8 cellular contexts compared by ENCODE assay signal in genomic region chr1:61053712-61054608, GRCh38. TPM values are rescaled to one million over a fixed set of nuclear protein-coding genes. Genes with fewer than 3 reads are reported as not detected.
DNase-seq lines count a peak whose midpoint lies in the region; ATAC-seq and TF ChIP-seq lines count a peak whose summit lies in the region.

No MANE protein-coding gene starts in this region.

- intact Hi-C loops in activated B cell treated with CpG ODN at 0.5 μM for 24 hours (cut with micrococcal nuclease), result no loop called here

- H3K4me3 Mint-ChIP-seq in activated B cell treated with CpG ODN at 0.5 μM for 24 hours, result peak overlapping the region; percentile 79

- DNase-seq in GM10248 (ENCODE audit: extremely low spot score) (peak; percentile 16), activated B cell treated with CpG ODN at 0.5 μM for 24 hours (no peak), globus pallidus (ENCODE audit: low spot score) (peak; percentile 56), osteoblast (ENCODE audit: insufficient read length, low spot score, missing footprints) (peak; percentile 94), HPDE6-E6E7 (ENCODE audit: extremely low spot score) (no peak)

- H2AFZ ChIP-seq in osteoblast (ENCODE audit: low read length), result peak overlapping the region; percentile 73

- no peaks in the 10 kb centered on the region for H3K79me2 ChIP-seq in osteoblast (ENCODE audit: insufficient read depth, low read length)

- H3K27ac Mint-ChIP-seq in activated B cell treated with CpG ODN at 0.5 μM for 24 hours, result no peak overlapping the region

- H3K27ac ChIP-seq in osteoblast (ENCODE audit: low read depth, low read length), result no peak overlapping the region

- peaks cover 39% of the 10 kb centered on the region for H3K4me1 Mint-ChIP-seq in activated B cell treated with CpG ODN at 0.5 μM for 24 hours

- ATAC-seq in activated B cell treated with CpG ODN at 0.5 μM for 24 hours (ENCODE audit: low read depth), result no peak
- ATAC-seq in HG03354 (IDR thresholded peaks at IDR 0.05; ENCODE audit: poor library complexity, severe bottlenecking, unreplicated experiment), result no peak
- ATAC-seq in GM18858 (IDR thresholded peaks at IDR 0.05; ENCODE audit: unreplicated experiment), result no peak
- ATAC-seq in GM21381 (IDR thresholded peaks at IDR 0.05; ENCODE audit: unreplicated experiment), result no peak

- peaks cover 65% of the 10 kb centered on the region for H3K27me3 Mint-ChIP-seq in activated B cell treated with CpG ODN at 0.5 μM for 24 hours

- H4K20me1 ChIP-seq in osteoblast (ENCODE audit: insufficient read depth, low read length), result no peaks in the 10 kb centered on the region

- H3K4me1 ChIP-seq in osteoblast (ENCODE audit: insufficient read depth, low read length), result peaks cover 4% of the 10 kb centered on the region

- POLR2A ChIA-PET in GM10248 (lab: Yijun Ruan, JAX), result no interaction called here
- POLR2A ChIA-PET in activated B cell treated with CpG ODN at 0.5 μM for 24 hours (lab: Charles Lee), result no interaction called here

- TF ChIP-seq CTCF in GM10248 (IDR thresholded peaks at IDR 0.05; ENCODE audit: control extremely low read depth, extremely low read depth, low read depth, missing control alignments), result no peak
- no peak for TF ChIP-seq CTCF in activated B cell treated with CpG ODN at 0.5 μM for 24 hours (IDR thresholded peaks at IDR 0.05)
- no peak for TF ChIP-seq CTCF in osteoblast (IDR thresholded peaks at IDR 0.05; ENCODE audit: extremely low read depth, low read depth, low read length)

- H3K27me3 ChIP-seq in osteoblast (ENCODE audit: insufficient read depth, low read length), result peaks cover 30% of the 10 kb centered on the region

- H3K36me3 Mint-ChIP-seq in activated B cell treated with CpG ODN at 0.5 μM for 24 hours (ENCODE audit: low read depth), result no peaks in the 10 kb centered on the region

- peak overlapping the region; percentile 64 for H3K4me3 ChIP-seq in osteoblast (ENCODE audit: insufficient read depth, low read length)

- no peaks in the 10 kb centered on the region for H3K9me3 Mint-ChIP-seq in activated B cell treated with CpG ODN at 0.5 μM for 24 hours

- no peaks in the 10 kb centered on the region for H3K36me3 ChIP-seq in osteoblast (ENCODE audit: insufficient read depth, low read length)

- H3K4me2 ChIP-seq in osteoblast (ENCODE audit: insufficient read depth, low read length), result peak overlapping the region; percentile 83

- CTCF ChIA-PET in GM10248 (lab: Yijun Ruan, JAX) (no interaction called here), activated B cell treated with CpG ODN at 0.5 μM for 24 hours (lab: Charles Lee) (no interaction called here)

- H3K9me3 ChIP-seq in osteoblast (ENCODE audit: low read depth, low read length), result no peaks in the 10 kb centered on the region

RNA-seq across cellular contexts. Expression of gene NFIA, which starts 28.4 kb away (rescaled TPM):
- total RNA-seq in activated B cell treated with CpG ODN at 0.5 μM for 24 hours (0.13 and 0.44 TPM in 2 replicates), osteoblast (7.2 and 8.0 TPM in 2 replicates)

Comparison
In these comparisons a context has a peak if more than half of its experiments do, and no peak if none do; other contexts are left out.
1. DNase-seq: peak in GM10248 (single experiment), globus pallidus (single experiment) and osteoblast (single experiment); none in activated B cell treated with CpG ODN at 0.5 μM for 24 hours (single experiment) and HPDE6-E6E7 (single experiment).